Comparison of ENCODE assay signal across 8 cellular contexts in the genomic region with DNA sequence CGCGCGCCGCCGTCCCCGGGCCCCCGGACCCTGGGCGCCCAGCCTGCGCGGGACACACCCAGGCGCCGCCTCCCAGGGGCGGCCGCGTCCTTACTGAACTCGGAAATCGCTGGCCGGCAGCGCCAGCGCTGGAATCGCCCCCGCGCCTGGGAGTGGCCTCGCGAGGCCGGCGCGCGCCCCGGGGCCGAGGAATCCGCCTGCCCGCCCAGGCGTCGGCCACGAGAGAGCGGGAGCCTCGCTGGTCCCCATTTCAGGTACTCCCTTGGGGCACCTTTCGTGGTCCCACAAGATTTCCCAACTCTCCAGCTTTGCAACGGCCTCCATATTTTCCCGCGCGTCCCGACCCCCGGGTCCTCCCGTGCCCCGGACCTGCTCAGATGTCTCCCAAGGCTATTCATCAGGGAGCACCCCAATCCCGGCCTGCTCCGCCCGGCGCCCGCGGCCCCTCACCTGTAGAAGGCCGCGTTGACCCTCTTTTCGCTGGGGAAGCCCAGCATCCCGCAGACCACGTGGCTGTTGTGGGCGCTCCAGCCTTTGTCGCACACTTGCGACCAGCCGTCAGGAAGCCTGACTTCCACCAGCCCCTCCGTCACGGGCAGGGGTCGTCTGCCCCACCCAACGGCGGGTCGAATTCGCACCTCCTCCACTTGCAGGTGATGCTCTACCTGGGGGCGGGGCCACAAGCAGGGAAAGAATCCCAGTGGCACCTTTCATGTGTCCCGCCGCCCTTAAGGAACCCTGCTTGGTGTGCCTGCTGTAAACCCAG. TPM values are rescaled to one million over a fixed set of nuclear protein-coding genes. Genes with fewer than 3 reads are reported as not detected.
A peak's percentile ranks its signal among the peaks of the same experiment; 100 is the strongest.
DNase-seq lines count a peak whose midpoint lies in the region; TF ChIP-seq lines count a peak whose summit lies in the region.

No MANE protein-coding gene starts in this region.

- no peak for DNase-seq in activated naive CD4-positive, alpha-beta T cell treated with anti-CD3 and anti-CD28 coated beads for 36 hours
- no peak for DNase-seq in activated naive CD4-positive, alpha-beta T cell (lab: John Stamatoyannopoulos, UW)
- DNase-seq in KBM-7, result peak; percentile 49
- peak; percentile 62 for DNase-seq in fibroblast of mammary gland (ENCODE audit: low read depth)
- peak; percentile 74 for DNase-seq in nephron progenitor cell
- no peak for DNase-seq in SK-N-DZ (ENCODE audit: low spot score)
- no peak for DNase-seq in activated CD4-positive, CD25-positive, alpha-beta regulatory T cell (lab: John Stamatoyannopoulos, UW)

- intact Hi-C loops in activated naive CD4-positive, alpha-beta T cell treated with anti-CD3 and anti-CD28 coated beads for 36 hours (cut with micrococcal nuclease), result no loop called here

- in situ Hi-C loops in KBM-7 (cut with MboI; ENCODE audit: low pct_unique_long_range_greater_than_20kb, low sequenced_read_pairs), result no loop called here

- peak overlapping the region; percentile 89 for H3K27ac ChIP-seq in VCaP

- peaks cover 35% of the 10 kb centered on the region for H3K27me3 Mint-ChIP-seq in activated naive CD4-positive, alpha-beta T cell treated with anti-CD3 and anti-CD28 coated beads for 36 hours (ENCODE audit: low read depth)
- peaks cover 56% of the 10 kb centered on the region for H3K27me3 Mint-ChIP-seq in nephron progenitor cell (ENCODE audit: low read depth, poor library complexity)

- peaks cover 1% of the 10 kb centered on the region for H3K36me3 Mint-ChIP-seq in activated naive CD4-positive, alpha-beta T cell treated with anti-CD3 and anti-CD28 coated beads for 36 hours (ENCODE audit: low read depth)
- H3K36me3 Mint-ChIP-seq in nephron progenitor cell (ENCODE audit: low read depth), result peaks cover 24% of the 10 kb centered on the region

- H3K4me1 Mint-ChIP-seq in activated naive CD4-positive, alpha-beta T cell treated with anti-CD3 and anti-CD28 coated beads for 36 hours (ENCODE audit: low read depth), result peaks cover 7% of the 10 kb centered on the region
- peaks cover 50% of the 10 kb centered on the region for H3K4me1 Mint-ChIP-seq in nephron progenitor cell

- H3K27ac Mint-ChIP-seq in activated naive CD4-positive, alpha-beta T cell treated with anti-CD3 and anti-CD28 coated beads for 36 hours, result no peak overlapping the region
- H3K27ac Mint-ChIP-seq in nephron progenitor cell, result no peak overlapping the region

- no peaks in the 10 kb centered on the region for H3K9me3 Mint-ChIP-seq in activated naive CD4-positive, alpha-beta T cell treated with anti-CD3 and anti-CD28 coated beads for 36 hours
- H3K9me3 Mint-ChIP-seq in nephron progenitor cell, result no peaks in the 10 kb centered on the region

- peak overlapping the region; percentile 63 for H3K4me3 ChIP-seq in fibroblast of mammary gland (ENCODE audit: control insufficient read depth, low read depth, low read length)

- CTCF ChIA-PET in activated naive CD4-positive, alpha-beta T cell treated with anti-CD3 and anti-CD28 coated beads for 36 hours (lab: Charles Lee), result no interaction called here

- TF ChIP-seq CTCF in VCaP (conservative IDR thresholded peaks at IDR 0.05) (no peak), fibroblast of mammary gland (conservative IDR thresholded peaks at IDR 0.05; ENCODE audit: control insufficient read depth, insufficient read depth, low read depth, low read length) (no peak), nephron progenitor cell (IDR thresholded peaks at IDR 0.05) (no peak)

- H3K4me3 Mint-ChIP-seq in activated naive CD4-positive, alpha-beta T cell treated with anti-CD3 and anti-CD28 coated beads for 36 hours, result peak overlapping the region; percentile 62
- peak overlapping the region; percentile 79 for H3K4me3 Mint-ChIP-seq in nephron progenitor cell

RNA-seq across cellular contexts. Expression of a gene that starts 4.6 kb away (rescaled TPM):
- total RNA-seq in activated naive CD4-positive, alpha-beta T cell treated with anti-CD3 and anti-CD28 coated beads for 36 hours, result under 1 TPM; 0.35 to 0.41 TPM
- polyA plus RNA-seq in SK-N-DZ (2014; cell fraction: cytosol; rRNA removed), result 28.0 and 30.1 TPM in 2 replicates
- 55.3 and 55.5 TPM in 2 replicates for polyA plus RNA-seq in SK-N-DZ (2014; cell fraction: nucleus; rRNA removed)

RNA-seq across cellular contexts. Expression of a gene that starts 5.4 kb away (rescaled TPM):
- total RNA-seq in activated naive CD4-positive, alpha-beta T cell treated with anti-CD3 and anti-CD28 coated beads for 36 hours, result 10 to 100 TPM; 12.3 to 13.2 TPM
- polyA plus RNA-seq in SK-N-DZ (2014; cell fraction: cytosol; rRNA removed), result 9.7 and 11.1 TPM in 2 replicates
- 10.3 and 23.6 TPM in 2 replicates for polyA plus RNA-seq in SK-N-DZ (2014; cell fraction: nucleus; rRNA removed)

RNA-seq across cellular contexts. Expression of a gene that starts 19.4 kb away (rescaled TPM):
- 10 to 100 TPM; 39.0 to 39.7 TPM for total RNA-seq in activated naive CD4-positive, alpha-beta T cell treated with anti-CD3 and anti-CD28 coated beads for 36 hours
- polyA plus RNA-seq in SK-N-DZ (2014; cell fraction: cytosol; rRNA removed), result 61.5 and 73.7 TPM in 2 replicates
- 109 and 154 TPM in 2 replicates for polyA plus RNA-seq in SK-N-DZ (2014; cell fraction: nucleus; rRNA removed)

RNA-seq across cellular contexts. Expression of a gene that starts 19.6 kb away (rescaled TPM):
- 10 to 100 TPM; 77.4 to 78.5 TPM for total RNA-seq in activated naive CD4-positive, alpha-beta T cell treated with anti-CD3 and anti-CD28 coated beads for 36 hours
- 181 and 194 TPM in 2 replicates for polyA plus RNA-seq in SK-N-DZ (2014; cell fraction: cytosol; rRNA removed)
- 817 and 859 TPM in 2 replicates for polyA plus RNA-seq in SK-N-DZ (2014; cell fraction: nucleus; rRNA removed)

RNA-seq across cellular contexts. Expression of a gene that starts 23.1 kb away (rescaled TPM):
- total RNA-seq in activated naive CD4-positive, alpha-beta T cell treated with anti-CD3 and anti-CD28 coated beads for 36 hours, result under 1 TPM; 0.10 to 0.45 TPM
- polyA plus RNA-seq in SK-N-DZ (2014; cell fraction: cytosol; rRNA removed), result 0.22 and 0.33 TPM in 2 replicates
- 7.7 and 10.3 TPM in 2 replicates for polyA plus RNA-seq in SK-N-DZ (2014; cell fraction: nucleus; rRNA removed)

Comparison
In these comparisons a context has a peak if more than half of its experiments do, and no peak if none do; other contexts are left out.
1. DNase-seq: peak in KBM-7 (single experiment), fibroblast of mammary gland (single experiment) and nephron progenitor cell (single experiment); none in activated naive CD4-positive, alpha-beta T cell treated with anti-CD3 and anti-CD28 coated beads for 36 hours (single experiment), activated naive CD4-positive, alpha-beta T cell (0 of 4), SK-N-DZ (single experiment) and activated CD4-positive, CD25-positive, alpha-beta regulatory T cell (0 of 4).